In genomic region chr17:44115585-44116415, GRCh38 we compare ENCODE assay signal across 8 cellular contexts. TPM values are rescaled to one million over a fixed set of nuclear protein-coding genes. Genes with fewer than 3 reads are reported as not detected.
DNase-seq lines count a peak whose midpoint lies in the region; ATAC-seq, FAIRE-seq and TF ChIP-seq lines count a peak whose summit lies in the region.

No MANE protein-coding gene starts in this region.

- H3K36me3 ChIP-seq in PC-3 (ENCODE audit: low read depth, low read length) (no peaks in the 10 kb centered on the region), ovary (no peaks in the 10 kb centered on the region)

- H3K9ac ChIP-seq in PC-3 (ENCODE audit: low read length), result no peak overlapping the region

- H3K27ac ChIP-seq in PC-3 (ENCODE audit: low read length) (no peak overlapping the region), ovary (peak overlapping the region in 1 of 2 donors; percentile 0)

- H2AFZ ChIP-seq in PC-3 (ENCODE audit: low read length), result no peak overlapping the region

- H3K4me1 Mint-ChIP-seq in activated CD4-positive, alpha-beta T cell treated with anti-CD3 and anti-CD28 coated beads, Interleukin-2, amount 10 ng/mL, durations not matched to agents 24 days and 14 days, result peaks cover 10% of the 10 kb centered on the region
- H3K4me1 Mint-ChIP-seq in stimulated activated effector memory CD8-positive, alpha-beta T cell treated with anti-CD3 and anti-CD28 coated beads, Interleukin-12 subunit alpha, Interleukin-12 subunit beta, amount 100 ng/mL, for 72 hours, result peaks cover 76% of the 10 kb centered on the region

- H3K4me1 ChIP-seq in PC-3 (ENCODE audit: insufficient read depth, low read length) (peaks cover 10% of the 10 kb centered on the region), ovary (ENCODE audit: insufficient read depth) (peaks cover 19% of the 10 kb centered on the region)

- H3K27ac Mint-ChIP-seq in activated CD4-positive, alpha-beta T cell treated with anti-CD3 and anti-CD28 coated beads, Interleukin-2, amount 10 ng/mL, durations not matched to agents 24 days and 14 days, result no peak overlapping the region
- H3K27ac Mint-ChIP-seq in stimulated activated effector memory CD8-positive, alpha-beta T cell treated with anti-CD3 and anti-CD28 coated beads, Interleukin-12 subunit alpha, Interleukin-12 subunit beta, amount 100 ng/mL, for 72 hours, result no peak overlapping the region

- intact Hi-C loops in activated CD4-positive, alpha-beta T cell treated with anti-CD3 and anti-CD28 coated beads, Interleukin-2, amount 10 ng/mL, durations not matched to agents 24 days and 14 days (cut with micrococcal nuclease), result no loop called here
- intact Hi-C loops in PC-3 (cut with micrococcal nuclease) (no loop called here), ovary (cut with DNase I) (loop anchor here in 1 of 4 donors (2.0 kb wide), 1 partner anchor 41 kb away; no protein-coding TSS in a partner anchor)

- H3K4me2 ChIP-seq in PC-3 (ENCODE audit: low read length), result no peak overlapping the region

- WGBS in ovary, 3 donors, result 49 to 59% (median 52%) methylated on average over 11 of the region's 11 CpGs

- no peaks in the 10 kb centered on the region for H3K9me2 ChIP-seq in PC-3 (replicated peaks; ENCODE audit: low read length)

- TF ChIP-seq EP300 in ovary (IDR thresholded peaks at IDR 0.05), result no peak

- FAIRE-seq in RCC 7860 (lab: Jason Lieb, UNC), result no peak

- BruUV-seq in PC-3 (replicated peaks; lab: Mats Ljungman, UMichigan), result no TSS peak

- no peaks in the 10 kb centered on the region for H3K9me3 Mint-ChIP-seq in activated CD4-positive, alpha-beta T cell treated with anti-CD3 and anti-CD28 coated beads, Interleukin-2, amount 10 ng/mL, durations not matched to agents 24 days and 14 days
- H3K9me3 Mint-ChIP-seq in stimulated activated effector memory CD8-positive, alpha-beta T cell treated with anti-CD3 and anti-CD28 coated beads, Interleukin-12 subunit alpha, Interleukin-12 subunit beta, amount 100 ng/mL, for 72 hours, result no peaks in the 10 kb centered on the region

- DNase-seq in activated CD4-positive, alpha-beta T cell treated with anti-CD3 and anti-CD28 coated beads, Interleukin-2, amount 10 ng/mL, durations not matched to agents 24 days and 14 days, result peak; percentile 77
- DNase-seq in activated CD4-positive, alpha-beta T cell treated with anti-CD3 and anti-CD28 coated beads for 4 hours, result no peak
- DNase-seq in PC-3 (peak; percentile 53), dermis blood vessel endothelial cell (peak; percentile 74), ovary (peak in 3 of 5 donors; percentile 37 to 67 (median 66)), RCC 7860 (ENCODE audit: low spot score) (no peak), NCI-H1930 (lab: John Stamatoyannopoulos, UW) (no peak)
- DNase-seq in stimulated activated effector memory CD8-positive, alpha-beta T cell treated with anti-CD3 and anti-CD28 coated beads, Interleukin-12 subunit alpha, Interleukin-12 subunit beta, amount 100 ng/mL, for 72 hours (ENCODE audit: low spot score in 2 of 2), result no peak

- no peaks in the 10 kb centered on the region for H3F3A ChIP-seq in PC-3 (ENCODE audit: low read length, unreplicated experiment)

- H3K36me3 Mint-ChIP-seq in activated CD4-positive, alpha-beta T cell treated with anti-CD3 and anti-CD28 coated beads, Interleukin-2, amount 10 ng/mL, durations not matched to agents 24 days and 14 days (ENCODE audit: low read depth), result peaks cover 2% of the 10 kb centered on the region
- peaks cover 11% of the 10 kb centered on the region for H3K36me3 Mint-ChIP-seq in stimulated activated effector memory CD8-positive, alpha-beta T cell treated with anti-CD3 and anti-CD28 coated beads, Interleukin-12 subunit alpha, Interleukin-12 subunit beta, amount 100 ng/mL, for 72 hours

- H3K4me3 ChIP-seq in PC-3 (ENCODE audit: low read length), result no peak overlapping the region
- no peak overlapping the region for H3K4me3 ChIP-seq in ovary

- POLR2A ChIA-PET in PC-3 (lab: Charles Lee; ENCODE audit: unreplicated experiment), result interaction anchor here (0.5 kb wide), 2 partner anchors 94 to 247 kb away, joined by 4 to 9 read pairs; no protein-coding TSS in a partner anchor

- TF ChIP-seq CTCF in PC-3 (conservative IDR thresholded peaks at IDR 0.05; ENCODE audit: low read depth, low read length) (peak; percentile 90), ovary (IDR thresholded peaks at IDR 0.05) (peak in 2 of 3 donors; percentile 57 to 74)

- CTCF ChIA-PET in PC-3 (lab: Charles Lee), result interaction anchor here (0.6 to 1.8 kb wide), 9 partner anchors 8 to 172 kb away, joined by 3 to 12 read pairs (median 4); partner anchors contain the start of gene HDAC5

- no peaks in the 10 kb centered on the region for H4K20me1 ChIP-seq in PC-3 (ENCODE audit: low read length)

- no peaks in the 10 kb centered on the region for H3K27me3 Mint-ChIP-seq in activated CD4-positive, alpha-beta T cell treated with anti-CD3 and anti-CD28 coated beads, Interleukin-2, amount 10 ng/mL, durations not matched to agents 24 days and 14 days

- no peaks in the 10 kb centered on the region for H3K27me3 ChIP-seq in PC-3 (ENCODE audit: low read length)
- no peaks in the 10 kb centered on the region for H3K27me3 ChIP-seq in ovary

- TF ChIP-seq POLR2A in ovary (IDR thresholded peaks at IDR 0.05), result no peak

- ATAC-seq in PC-3, result peak; percentile 18; the same call in 1 of the 2 replicates
- ATAC-seq in stimulated activated effector memory CD8-positive, alpha-beta T cell treated with anti-CD3 and anti-CD28 coated beads, Interleukin-12 subunit alpha, Interleukin-12 subunit beta, amount 100 ng/mL, for 72 hours, result no peak

- no peaks in the 10 kb centered on the region for H3K79me2 ChIP-seq in PC-3 (ENCODE audit: low read length)

- no peak overlapping the region for H3K4me3 Mint-ChIP-seq in activated CD4-positive, alpha-beta T cell treated with anti-CD3 and anti-CD28 coated beads, Interleukin-2, amount 10 ng/mL, durations not matched to agents 24 days and 14 days
- H3K4me3 Mint-ChIP-seq in stimulated activated effector memory CD8-positive, alpha-beta T cell treated with anti-CD3 and anti-CD28 coated beads, Interleukin-12 subunit alpha, Interleukin-12 subunit beta, amount 100 ng/mL, for 72 hours, result no peak overlapping the region

- H3K9me3 ChIP-seq in PC-3 (ENCODE audit: low read length), result no peaks in the 10 kb centered on the region
- H3K9me3 ChIP-seq in ovary, result no peaks in the 10 kb centered on the region

RNA-seq across cellular contexts. Expression of gene HDAC5, which starts 7.6 kb away (rescaled TPM):
- 16.1 and 17.7 TPM in 2 replicates for total RNA-seq in activated CD4-positive, alpha-beta T cell treated with anti-CD3 and anti-CD28 coated beads, Interleukin-2, amount 10 ng/mL, durations not matched to agents 24 days and 14 days
- total RNA-seq in PC-3 (2014; rRNA removed), result 39.1 and 47.1 TPM in 2 replicates
- 50.3 and 52.1 TPM in 2 replicates for total RNA-seq in dermis blood vessel endothelial cell
- 10 to 100 TPM; 35.1 to 97.6 (median 67.2) TPM for total RNA-seq in ovary
- polyA plus RNA-seq in ovary, result 10 to 100 TPM; 11.4 to 75.8 TPM

RNA-seq across cellular contexts. Expression of gene HROB, which starts 25.9 kb away (rescaled TPM):
- total RNA-seq in activated CD4-positive, alpha-beta T cell treated with anti-CD3 and anti-CD28 coated beads, Interleukin-2, amount 10 ng/mL, durations not matched to agents 24 days and 14 days, result 23.8 and 24.5 TPM in 2 replicates
- total RNA-seq in PC-3 (2014; rRNA removed) (13.5 and 14.3 TPM in 2 replicates), dermis blood vessel endothelial cell (1.2 and 2.9 TPM in 2 replicates), ovary (1 to 10 TPM in 3 of 7 donors, under 1 TPM in 4; 0.86 to 6.3 (median 0.97) TPM)
- polyA plus RNA-seq in ovary, result 1 to 10 TPM; 1.0 TPM

RNA-seq across cellular contexts. Expression of gene G6PC3, which starts 45.3 kb away (rescaled TPM):
- total RNA-seq in activated CD4-positive, alpha-beta T cell treated with anti-CD3 and anti-CD28 coated beads, Interleukin-2, amount 10 ng/mL, durations not matched to agents 24 days and 14 days, result 33.3 and 34.1 TPM in 2 replicates
- total RNA-seq in PC-3 (2014; rRNA removed) (60.1 and 69.5 TPM in 2 replicates), dermis blood vessel endothelial cell (14.3 and 35.1 TPM in 2 replicates), ovary (10 to 100 TPM; 14.4 to 56.7 (median 36.2) TPM)
- polyA plus RNA-seq in ovary, result 10 to 100 TPM; 37.1 to 49.1 TPM

RNA-seq across cellular contexts. Expression of gene LSM12, which starts 49.3 kb away (rescaled TPM):
- total RNA-seq in activated CD4-positive, alpha-beta T cell treated with anti-CD3 and anti-CD28 coated beads, Interleukin-2, amount 10 ng/mL, durations not matched to agents 24 days and 14 days, result 101 and 107 TPM in 2 replicates
- 118 and 123 TPM in 2 replicates for total RNA-seq in PC-3 (2014; rRNA removed)
- 21.8 and 32.0 TPM in 2 replicates for total RNA-seq in dermis blood vessel endothelial cell
- total RNA-seq in ovary, result 10 to 100 TPM; 21.3 to 54.6 (median 37.1) TPM
- 10 to 100 TPM; 17.1 to 29.2 TPM for polyA plus RNA-seq in ovary

RNA-seq across cellular contexts. Expression of gene ASB16, which starts 54.7 kb away (rescaled TPM):
- 0.09 and 0.78 TPM in 2 replicates for total RNA-seq in activated CD4-positive, alpha-beta T cell treated with anti-CD3 and anti-CD28 coated beads, Interleukin-2, amount 10 ng/mL, durations not matched to agents 24 days and 14 days
- total RNA-seq in PC-3 (2014; rRNA removed), result 0.35 and 0.51 TPM in 2 replicates
- 0.17 TPM in 1 of 2 replicates, not detected in the other for total RNA-seq in dermis blood vessel endothelial cell
- 1 to 10 TPM in 3 of 7 donors, under 1 TPM in 3, not detected in 1; 0.24 to 1.8 (median 0.98) TPM for total RNA-seq in ovary
- polyA plus RNA-seq in ovary, result 1 to 10 TPM in 1 of 2 donors, under 1 TPM in 1; 0.10 to 1.3 TPM

Comparison
In these comparisons a context has a peak if more than half of its experiments do, and no peak if none do; other contexts are left out.
1. DNase-seq: peak in activated CD4-positive, alpha-beta T cell treated with anti-CD3 and anti-CD28 coated beads, Interleukin-2, amount 10 ng/mL, durations not matched to agents 24 days and 14 days (single experiment), PC-3 (single experiment), dermis blood vessel endothelial cell (single experiment) and ovary (3 of 5); none in activated CD4-positive, alpha-beta T cell treated with anti-CD3 and anti-CD28 coated beads for 4 hours (0 of 2), RCC 7860 (single experiment), stimulated activated effector memory CD8-positive, alpha-beta T cell treated with anti-CD3 and anti-CD28 coated beads, Interleukin-12 subunit alpha, Interleukin-12 subunit beta, amount 100 ng/mL, for 72 hours (0 of 2) and NCI-H1930 (0 of 2).